Comparison of ENCODE assay signal across 13 cellular contexts in the genomic region with DNA sequence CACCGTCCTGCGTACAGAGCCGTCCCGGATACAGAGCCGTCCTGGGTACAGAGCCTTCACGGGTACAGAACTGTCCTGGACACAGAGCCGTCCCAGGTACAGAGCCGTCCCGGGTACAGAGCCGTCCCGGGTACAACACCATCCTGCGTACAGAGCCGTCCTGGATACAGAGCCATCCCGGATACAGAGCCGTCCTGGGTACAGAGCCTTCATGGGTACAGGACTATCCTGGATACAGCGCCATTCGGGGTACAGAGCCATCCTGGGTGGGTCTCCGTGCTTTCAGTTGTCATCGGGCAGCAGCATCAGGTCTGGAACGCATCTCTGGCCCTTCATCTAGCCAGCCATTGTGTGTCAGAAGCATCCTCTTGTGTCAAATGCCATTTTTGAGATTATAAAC.
DNase-seq lines count a peak whose midpoint lies in the region; ATAC-seq and TF ChIP-seq lines count a peak whose summit lies in the region.
"Had no signal": no experiment of that assay in that cellular context is flagged by ENCODE, and none has a peak within 500 bp of the region (broad histone marks: within the 10 kb centered on the region; RNA-seq: fewer than 3 reads in every experiment).

No MANE protein-coding gene starts in this region.

- H3K4me3 ChIP-seq in right atrium auricular region (no peak overlapping the region), heart right ventricle (no peak overlapping the region)

- intact Hi-C loops in heart right ventricle (cut with DNase I), result no loop called here

- H3K27ac ChIP-seq in right atrium auricular region (no peak overlapping the region), heart right ventricle (no peak overlapping the region)

- H3K4me1 ChIP-seq in right atrium auricular region (peaks cover 0 to 13% of the 10 kb centered on the region in 2 donors), heart right ventricle (peaks cover 0 to 16% (median 9%) of the 10 kb centered on the region in 9 donors)

- peak; percentile 52 for DNase-seq in right atrium auricular region (ENCODE audit: low spot score)
- no peak for DNase-seq in heart right ventricle
- peak; percentile 32 for DNase-seq in islet precursor cell
- peak; percentile 43 for DNase-seq in type B pancreatic cell (ENCODE audit: extremely low spot score, unreplicated experiment)
- no peak for DNase-seq in NCI-H146 treated with DMSO at 0.1 percent for 48 hours (lab: John Stamatoyannopoulos, UW; ENCODE audit: unreplicated experiment)
- no peak for DNase-seq in NCI-H82 (lab: John Stamatoyannopoulos, UW)
- DNase-seq: C1 segment of cervical spinal cord; Calu3; CD4-positive, alpha-beta T cell; DMS 273 treated with DMSO at 0.1 percent for 48 hours had no signal

- no peaks in the 10 kb centered on the region for H3K9me3 Mint-ChIP-seq in type B pancreatic cell
- H3K9me3 Mint-ChIP-seq: CD4-positive, alpha-beta T cell had no signal

- ATAC-seq in heart right ventricle (no peak), HG03457 (IDR thresholded peaks at IDR 0.05; ENCODE audit: unreplicated experiment) (no peak)
- ATAC-seq: HCT116 had no signal

- H3K27me3 ChIP-seq in right atrium auricular region (no peaks in the 10 kb centered on the region), heart right ventricle (peaks cover 7 to 48% (median 28%) of the 10 kb centered on the region in 7 donors)

- peaks cover 7% of the 10 kb centered on the region for H3K4me1 Mint-ChIP-seq in type B pancreatic cell (ENCODE audit: unreplicated experiment)
- H3K4me1 Mint-ChIP-seq: B cell had no signal

- H3K36me3 ChIP-seq in right atrium auricular region (no peaks in the 10 kb centered on the region), heart right ventricle (no peaks in the 10 kb centered on the region)

- no peak overlapping the region for H3K4me3 Mint-ChIP-seq in type B pancreatic cell
- H3K4me3 Mint-ChIP-seq: B cell; CD4-positive, alpha-beta T cell had no signal

- no peaks in the 10 kb centered on the region for H3K36me3 Mint-ChIP-seq in type B pancreatic cell

- H3K9me3 ChIP-seq in right atrium auricular region (peaks cover 0 to 15% of the 10 kb centered on the region in 2 donors), heart right ventricle (peaks cover 0 to 13% (median 0%) of the 10 kb centered on the region in 11 donors)

- peaks cover 27% of the 10 kb centered on the region for H3K27me3 Mint-ChIP-seq in type B pancreatic cell

- 94 to 96% methylated on average over 20 of the region's 20 CpGs for WGBS in heart right ventricle, 2 donors

- no peak for TF ChIP-seq CTCF in right atrium auricular region (IDR thresholded peaks at IDR 0.05)
- no peak for TF ChIP-seq CTCF in heart right ventricle (IDR thresholded peaks at IDR 0.05)
- TF ChIP-seq CTCF in type B pancreatic cell (conservative IDR thresholded peaks at IDR 0.05), result no peak

- no peak overlapping the region for H3K27ac Mint-ChIP-seq in type B pancreatic cell
- H3K27ac Mint-ChIP-seq: B cell; CD4-positive, alpha-beta T cell had no signal

Comparison
In these comparisons a context has a peak if more than half of its experiments do, and no peak if none do; other contexts are left out.
1. DNase-seq: peak in right atrium auricular region (single experiment), islet precursor cell (single experiment) and type B pancreatic cell (single experiment); none in heart right ventricle (0 of 2), NCI-H146 treated with DMSO at 0.1 percent for 48 hours (single experiment) and NCI-H82 (single experiment).